ENCODE assay signal across 2 cellular contexts in the genomic region with DNA sequence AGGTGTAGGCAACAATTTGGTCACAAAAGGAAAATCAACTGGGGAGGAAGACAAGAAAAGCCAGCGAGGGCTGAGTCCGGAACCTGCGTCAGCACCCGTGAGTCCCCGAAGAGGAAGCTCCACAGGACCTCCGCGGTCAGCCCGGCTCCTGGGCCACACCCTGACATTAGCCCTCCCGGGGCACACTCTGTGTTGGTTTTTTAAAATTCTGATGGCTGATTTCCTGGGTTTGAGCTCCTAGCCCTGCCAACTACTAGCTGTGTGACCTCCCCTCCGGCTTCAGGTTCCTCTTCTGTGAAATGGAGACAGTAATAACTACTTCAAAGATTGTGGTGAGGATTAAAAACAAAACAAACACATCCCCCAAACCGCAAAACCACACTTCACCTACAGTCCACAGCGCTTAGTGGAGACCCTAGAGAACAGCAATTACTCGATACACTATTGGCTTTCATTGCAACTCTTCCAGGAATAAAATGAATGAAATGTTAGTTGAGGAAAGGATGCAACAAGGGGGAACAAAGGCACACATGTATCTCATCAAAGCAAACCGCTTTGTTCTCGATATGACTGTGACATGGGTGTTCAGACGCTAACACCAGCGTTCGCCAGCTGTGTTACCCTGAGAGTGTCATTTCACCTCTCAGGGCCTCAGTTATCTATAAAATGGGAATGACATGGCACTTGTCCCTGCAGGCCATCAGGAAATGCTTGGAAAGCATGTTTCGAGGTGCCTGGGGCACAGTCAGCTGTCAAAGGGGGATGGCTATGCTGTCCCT.
TF ChIP-seq lines count a peak whose summit lies in the region.

No MANE protein-coding gene starts in this region.

TF ChIP-seq in liver, 16 proteins besides CTCF, POLR2A, EP300 and RAD21:
- TF ChIP-seq TAF1 (conservative IDR thresholded peaks at IDR 0.05): no peak
- TF ChIP-seq JUND (IDR thresholded peaks at IDR 0.05): no peak
- TF ChIP-seq HNF4G (IDR thresholded peaks at IDR 0.05): no peak
- no peak for TF ChIP-seq GABPA (IDR thresholded peaks at IDR 0.05 in 1 of 2, conservative IDR thresholded peaks at IDR 0.05 in 1 of 2)
- no peak for TF ChIP-seq FOXA1 (IDR thresholded peaks at IDR 0.05)
- TF ChIP-seq, protein P1, sequence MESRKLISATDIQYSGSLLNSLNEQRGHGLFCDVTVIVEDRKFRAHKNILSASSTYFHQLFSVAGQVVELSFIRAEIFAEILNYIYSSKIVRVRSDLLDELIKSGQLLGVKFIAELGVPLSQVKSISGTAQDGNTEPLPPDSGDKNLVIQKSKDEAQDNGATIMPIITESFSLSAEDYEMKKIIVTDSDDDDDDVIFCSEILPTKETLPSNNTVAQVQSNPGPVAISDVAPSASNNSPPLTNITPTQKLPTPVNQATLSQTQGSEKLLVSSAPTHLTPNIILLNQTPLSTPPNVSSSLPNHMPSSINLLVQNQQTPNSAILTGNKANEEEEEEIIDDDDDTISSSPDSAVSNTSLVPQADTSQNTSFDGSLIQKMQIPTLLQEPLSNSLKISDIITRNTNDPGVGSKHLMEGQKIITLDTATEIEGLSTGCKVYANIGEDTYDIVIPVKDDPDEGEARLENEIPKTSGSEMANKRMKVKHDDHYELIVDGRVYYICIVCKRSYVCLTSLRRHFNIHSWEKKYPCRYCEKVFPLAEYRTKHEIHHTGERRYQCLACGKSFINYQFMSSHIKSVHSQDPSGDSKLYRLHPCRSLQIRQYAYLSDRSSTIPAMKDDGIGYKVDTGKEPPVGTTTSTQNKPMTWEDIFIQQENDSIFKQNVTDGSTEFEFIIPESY (IDR thresholded peaks at IDR 0.05): no peak

TF ChIP-seq in HepG2, 621 proteins besides CTCF, POLR2A, EP300 and RAD21:
- TF ChIP-seq ZNF614 (CRISPR knock-in tag; IDR thresholded peaks at IDR 0.05; ENCODE audit: borderline replicate concordance) (no peak), ZNF34 (CRISPR knock-in tag; IDR thresholded peaks at IDR 0.05; ENCODE audit: borderline replicate concordance) (no peak), ZNF263 (CRISPR knock-in tag; IDR thresholded peaks at IDR 0.05) (no peak), ZNF136 (CRISPR knock-in tag; IDR thresholded peaks at IDR 0.05; ENCODE audit: low read depth) (no peak), CBX5 (CRISPR knock-in tag; IDR thresholded peaks at IDR 0.05; ENCODE audit: borderline replicate concordance) (no peak), ZNF766 (CRISPR knock-in tag; IDR thresholded peaks at IDR 0.05; ENCODE audit: borderline replicate concordance) (no peak), HDAC2 (CRISPR knock-in tag; IDR thresholded peaks at IDR 0.05) (no peak), GATA4 (IDR thresholded peaks at IDR 0.05; ENCODE audit: borderline replicate concordance, low read depth) (no peak), NFE2L2 (IDR thresholded peaks at IDR 0.05; ENCODE audit: low read length) (no peak), MYC (CRISPR knock-in tag; IDR thresholded peaks at IDR 0.05; ENCODE audit: borderline replicate concordance) (no peak)
- TF ChIP-seq, protein P2, sequence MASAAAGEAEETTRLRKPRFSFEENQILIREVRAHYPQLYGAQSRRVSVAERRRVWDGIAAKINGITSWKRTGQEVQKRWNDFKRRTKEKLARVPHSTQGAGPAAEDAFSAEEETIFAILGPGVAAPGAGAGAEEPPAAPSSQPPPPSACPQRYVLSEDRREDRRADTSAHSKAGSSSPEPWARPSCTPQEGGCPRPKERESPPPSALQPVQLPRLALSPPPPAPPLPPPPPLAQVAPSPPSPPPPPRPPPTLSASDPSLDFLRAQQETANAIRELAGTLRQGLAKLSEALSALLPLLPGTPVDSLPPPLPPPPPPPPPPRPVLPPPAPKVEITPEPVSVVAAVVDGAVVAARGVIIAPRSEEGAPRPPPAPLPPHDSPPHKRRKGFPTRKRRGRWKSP (CRISPR knock-in tag; IDR thresholded peaks at IDR 0.05): no peak
- TF ChIP-seq, protein P3, sequence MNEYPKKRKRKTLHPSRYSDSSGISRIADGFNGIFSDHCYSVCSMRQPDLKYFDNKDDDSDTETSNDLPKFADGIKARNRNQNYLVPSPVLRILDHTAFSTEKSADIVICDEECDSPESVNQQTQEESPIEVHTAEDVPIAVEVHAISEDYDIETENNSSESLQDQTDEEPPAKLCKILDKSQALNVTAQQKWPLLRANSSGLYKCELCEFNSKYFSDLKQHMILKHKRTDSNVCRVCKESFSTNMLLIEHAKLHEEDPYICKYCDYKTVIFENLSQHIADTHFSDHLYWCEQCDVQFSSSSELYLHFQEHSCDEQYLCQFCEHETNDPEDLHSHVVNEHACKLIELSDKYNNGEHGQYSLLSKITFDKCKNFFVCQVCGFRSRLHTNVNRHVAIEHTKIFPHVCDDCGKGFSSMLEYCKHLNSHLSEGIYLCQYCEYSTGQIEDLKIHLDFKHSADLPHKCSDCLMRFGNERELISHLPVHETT (CRISPR knock-in tag; conservative IDR thresholded peaks at IDR 0.05): no peak
- TF ChIP-seq, protein P4, sequence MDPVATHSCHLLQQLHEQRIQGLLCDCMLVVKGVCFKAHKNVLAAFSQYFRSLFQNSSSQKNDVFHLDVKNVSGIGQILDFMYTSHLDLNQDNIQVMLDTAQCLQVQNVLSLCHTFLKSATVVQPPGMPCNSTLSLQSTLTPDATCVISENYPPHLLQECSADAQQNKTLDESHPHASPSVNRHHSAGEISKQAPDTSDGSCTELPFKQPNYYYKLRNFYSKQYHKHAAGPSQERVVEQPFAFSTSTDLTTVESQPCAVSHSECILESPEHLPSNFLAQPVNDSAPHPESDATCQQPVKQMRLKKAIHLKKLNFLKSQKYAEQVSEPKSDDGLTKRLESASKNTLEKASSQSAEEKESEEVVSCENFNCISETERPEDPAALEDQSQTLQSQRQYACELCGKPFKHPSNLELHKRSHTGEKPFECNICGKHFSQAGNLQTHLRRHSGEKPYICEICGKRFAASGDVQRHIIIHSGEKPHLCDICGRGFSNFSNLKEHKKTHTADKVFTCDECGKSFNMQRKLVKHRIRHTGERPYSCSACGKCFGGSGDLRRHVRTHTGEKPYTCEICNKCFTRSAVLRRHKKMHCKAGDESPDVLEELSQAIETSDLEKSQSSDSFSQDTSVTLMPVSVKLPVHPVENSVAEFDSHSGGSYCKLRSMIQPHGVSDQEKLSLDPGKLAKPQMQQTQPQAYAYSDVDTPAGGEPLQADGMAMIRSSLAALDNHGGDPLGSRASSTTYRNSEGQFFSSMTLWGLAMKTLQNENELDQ (CRISPR knock-in tag; IDR thresholded peaks at IDR 0.05; ENCODE audit: borderline replicate concordance): no peak
- TF ChIP-seq, protein P5, sequence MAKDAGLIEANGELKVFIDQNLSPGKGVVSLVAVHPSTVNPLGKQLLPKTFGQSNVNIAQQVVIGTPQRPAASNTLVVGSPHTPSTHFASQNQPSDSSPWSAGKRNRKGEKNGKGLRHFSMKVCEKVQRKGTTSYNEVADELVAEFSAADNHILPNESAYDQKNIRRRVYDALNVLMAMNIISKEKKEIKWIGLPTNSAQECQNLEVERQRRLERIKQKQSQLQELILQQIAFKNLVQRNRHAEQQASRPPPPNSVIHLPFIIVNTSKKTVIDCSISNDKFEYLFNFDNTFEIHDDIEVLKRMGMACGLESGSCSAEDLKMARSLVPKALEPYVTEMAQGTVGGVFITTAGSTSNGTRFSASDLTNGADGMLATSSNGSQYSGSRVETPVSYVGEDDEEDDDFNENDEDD (CRISPR knock-in tag; IDR thresholded peaks at IDR 0.05; ENCODE audit: borderline replicate concordance): no peak
- TF ChIP-seq, protein P6, sequence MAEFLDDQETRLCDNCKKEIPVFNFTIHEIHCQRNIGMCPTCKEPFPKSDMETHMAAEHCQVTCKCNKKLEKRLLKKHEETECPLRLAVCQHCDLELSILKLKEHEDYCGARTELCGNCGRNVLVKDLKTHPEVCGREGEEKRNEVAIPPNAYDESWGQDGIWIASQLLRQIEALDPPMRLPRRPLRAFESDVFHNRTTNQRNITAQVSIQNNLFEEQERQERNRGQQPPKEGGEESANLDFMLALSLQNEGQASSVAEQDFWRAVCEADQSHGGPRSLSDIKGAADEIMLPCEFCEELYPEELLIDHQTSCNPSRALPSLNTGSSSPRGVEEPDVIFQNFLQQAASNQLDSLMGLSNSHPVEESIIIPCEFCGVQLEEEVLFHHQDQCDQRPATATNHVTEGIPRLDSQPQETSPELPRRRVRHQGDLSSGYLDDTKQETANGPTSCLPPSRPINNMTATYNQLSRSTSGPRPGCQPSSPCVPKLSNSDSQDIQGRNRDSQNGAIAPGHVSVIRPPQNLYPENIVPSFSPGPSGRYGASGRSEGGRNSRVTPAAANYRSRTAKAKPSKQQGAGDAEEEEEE (CRISPR knock-in tag; IDR thresholded peaks at IDR 0.05; ENCODE audit: borderline replicate concordance): no peak
- TF ChIP-seq, protein P7, sequence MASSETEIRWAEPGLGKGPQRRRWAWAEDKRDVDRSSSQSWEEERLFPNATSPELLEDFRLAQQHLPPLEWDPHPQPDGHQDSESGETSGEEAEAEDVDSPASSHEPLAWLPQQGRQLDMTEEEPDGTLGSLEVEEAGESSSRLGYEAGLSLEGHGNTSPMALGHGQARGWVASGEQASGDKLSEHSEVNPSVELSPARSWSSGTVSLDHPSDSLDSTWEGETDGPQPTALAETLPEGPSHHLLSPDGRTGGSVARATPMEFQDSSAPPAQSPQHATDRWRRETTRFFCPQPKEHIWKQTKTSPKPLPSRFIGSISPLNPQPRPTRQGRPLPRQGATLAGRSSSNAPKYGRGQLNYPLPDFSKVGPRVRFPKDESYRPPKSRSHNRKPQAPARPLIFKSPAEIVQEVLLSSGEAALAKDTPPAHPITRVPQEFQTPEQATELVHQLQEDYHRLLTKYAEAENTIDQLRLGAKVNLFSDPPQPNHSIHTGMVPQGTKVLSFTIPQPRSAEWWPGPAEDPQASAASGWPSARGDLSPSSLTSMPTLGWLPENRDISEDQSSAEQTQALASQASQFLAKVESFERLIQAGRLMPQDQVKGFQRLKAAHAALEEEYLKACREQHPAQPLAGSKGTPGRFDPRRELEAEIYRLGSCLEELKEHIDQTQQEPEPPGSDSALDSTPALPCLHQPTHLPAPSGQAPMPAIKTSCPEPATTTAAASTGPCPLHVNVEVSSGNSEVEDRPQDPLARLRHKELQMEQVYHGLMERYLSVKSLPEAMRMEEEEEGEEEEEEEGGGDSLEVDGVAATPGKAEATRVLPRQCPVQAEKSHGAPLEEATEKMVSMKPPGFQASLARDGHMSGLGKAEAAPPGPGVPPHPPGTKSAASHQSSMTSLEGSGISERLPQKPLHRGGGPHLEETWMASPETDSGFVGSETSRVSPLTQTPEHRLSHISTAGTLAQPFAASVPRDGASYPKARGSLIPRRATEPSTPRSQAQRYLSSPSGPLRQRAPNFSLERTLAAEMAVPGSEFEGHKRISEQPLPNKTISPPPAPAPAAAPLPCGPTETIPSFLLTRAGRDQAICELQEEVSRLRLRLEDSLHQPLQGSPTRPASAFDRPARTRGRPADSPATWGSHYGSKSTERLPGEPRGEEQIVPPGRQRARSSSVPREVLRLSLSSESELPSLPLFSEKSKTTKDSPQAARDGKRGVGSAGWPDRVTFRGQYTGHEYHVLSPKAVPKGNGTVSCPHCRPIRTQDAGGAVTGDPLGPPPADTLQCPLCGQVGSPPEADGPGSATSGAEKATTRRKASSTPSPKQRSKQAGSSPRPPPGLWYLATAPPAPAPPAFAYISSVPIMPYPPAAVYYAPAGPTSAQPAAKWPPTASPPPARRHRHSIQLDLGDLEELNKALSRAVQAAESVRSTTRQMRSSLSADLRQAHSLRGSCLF (CRISPR knock-in tag; IDR thresholded peaks at IDR 0.05; ENCODE audit: borderline replicate concordance): no peak
